Comparison of ENCODE assay signal across 1 cellular context in the genomic region with DNA sequence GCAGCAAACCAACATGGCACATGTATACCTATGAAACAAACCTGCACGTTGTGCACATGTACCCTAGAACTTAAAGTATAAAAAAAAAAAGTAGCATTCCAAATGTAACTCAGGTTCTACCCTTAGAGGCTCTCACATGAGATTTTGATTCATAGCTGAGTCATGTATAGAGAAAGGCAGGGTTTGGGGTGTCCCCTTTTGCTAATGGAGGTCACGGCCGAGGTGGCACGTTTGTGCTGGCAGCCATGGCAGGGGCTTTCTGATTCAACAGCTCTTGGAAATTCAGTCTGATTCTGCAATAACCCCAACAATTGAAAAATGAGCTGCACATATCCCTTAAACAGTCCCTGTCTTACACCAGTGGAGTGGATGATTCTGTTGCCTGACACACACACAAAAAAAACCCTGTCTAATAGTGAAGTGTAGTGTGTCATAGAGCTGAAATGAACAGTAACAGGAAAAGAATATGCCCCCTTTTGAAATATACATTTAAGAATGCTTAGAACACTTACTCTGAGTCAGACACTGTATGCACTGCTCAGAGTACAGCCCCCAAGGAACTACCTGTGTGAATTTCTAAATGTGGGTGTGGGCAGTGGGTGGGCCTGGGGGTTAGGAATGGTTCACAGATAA.
TF ChIP-seq lines count a peak whose summit lies in the region.

No MANE protein-coding gene starts in this region.

TF ChIP-seq in SK-N-SH treated with all-trans-retinoic acid at 6 μM for 48 hours, 23 proteins besides CTCF, POLR2A, EP300 and RAD21 (continued from another document):
- TF ChIP-seq, protein P1, sequence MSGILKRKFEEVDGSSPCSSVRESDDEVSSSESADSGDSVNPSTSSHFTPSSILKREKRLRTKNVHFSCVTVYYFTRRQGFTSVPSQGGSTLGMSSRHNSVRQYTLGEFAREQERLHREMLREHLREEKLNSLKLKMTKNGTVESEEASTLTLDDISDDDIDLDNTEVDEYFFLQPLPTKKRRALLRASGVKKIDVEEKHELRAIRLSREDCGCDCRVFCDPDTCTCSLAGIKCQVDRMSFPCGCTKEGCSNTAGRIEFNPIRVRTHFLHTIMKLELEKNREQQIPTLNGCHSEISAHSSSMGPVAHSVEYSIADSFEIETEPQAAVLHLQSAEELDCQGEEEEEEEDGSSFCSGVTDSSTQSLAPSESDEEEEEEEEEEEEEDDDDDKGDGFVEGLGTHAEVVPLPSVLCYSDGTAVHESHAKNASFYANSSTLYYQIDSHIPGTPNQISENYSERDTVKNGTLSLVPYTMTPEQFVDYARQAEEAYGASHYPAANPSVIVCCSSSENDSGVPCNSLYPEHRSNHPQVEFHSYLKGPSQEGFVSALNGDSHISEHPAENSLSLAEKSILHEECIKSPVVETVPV (CRISPR knock-in tag; IDR thresholded peaks at IDR 0.05) = no peak
- TF ChIP-seq ARNTL (CRISPR knock-in tag; IDR thresholded peaks at IDR 0.05; ENCODE audit: borderline replicate concordance, low read depth) (no peak), ZNF565 (CRISPR knock-in tag; conservative IDR thresholded peaks at IDR 0.05; ENCODE audit: low read depth) (no peak)
